In the genomic region with DNA sequence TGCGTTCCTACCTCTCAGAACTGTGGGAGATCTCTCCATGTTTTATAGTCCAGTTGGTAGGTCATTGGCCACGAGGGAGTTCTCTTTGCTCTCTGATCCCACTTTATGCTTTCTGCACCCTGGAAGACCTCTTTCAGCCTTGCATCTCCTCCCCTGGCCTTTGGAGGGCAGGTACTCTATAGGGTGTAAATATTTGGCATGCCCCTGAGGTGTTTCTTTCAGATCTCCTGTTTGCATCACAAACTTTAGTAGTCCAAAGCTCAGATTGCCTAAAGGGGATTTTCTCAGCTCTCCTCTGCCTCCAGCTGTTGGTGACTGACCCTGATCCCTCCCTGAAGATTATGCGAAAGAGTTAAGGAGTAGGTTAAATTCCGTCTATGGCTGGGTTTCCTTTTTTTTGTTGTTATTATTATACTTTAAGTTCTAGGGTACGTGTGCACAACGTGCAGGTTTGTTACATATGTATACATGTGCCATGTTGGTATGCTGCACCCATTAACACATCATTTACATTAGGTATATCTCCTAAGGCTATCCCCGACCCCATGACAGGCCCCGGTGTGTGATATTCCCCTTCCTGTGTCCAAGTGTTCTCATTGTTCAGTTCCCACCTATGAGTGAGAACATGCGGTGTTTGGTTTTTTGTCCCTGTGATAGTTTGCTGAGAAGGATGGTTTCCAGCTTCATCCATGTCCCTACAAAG, we compare ENCODE assay signal across 7 cellular contexts. TPM values are rescaled to one million over a fixed set of nuclear protein-coding genes. Genes with fewer than 3 reads are reported as not detected.
A peak's percentile ranks its signal among the peaks of the same experiment; 100 is the strongest.
DNase-seq lines count a peak whose midpoint lies in the region; ATAC-seq and TF ChIP-seq lines count a peak whose summit lies in the region.
"Not testable (repeated sequence)": the region's sequence is repeated elsewhere in the genome, so short reads cannot be mapped to it uniquely, and the experiment has no call there.

No MANE protein-coding gene starts in this region.

- H3K4me1 Mint-ChIP-seq in H9, WTC11, endodermal cell, neural progenitor cell: not testable (repeated sequence)

- H3K4me1 ChIP-seq in H9 (ENCODE audit: insufficient read depth, low read length); endodermal cell (ENCODE audit: control insufficient read depth, insufficient read depth, low read length); liver (ENCODE audit: control insufficient read depth in 4 of 4, insufficient read depth in 4 of 4, low read length in 3 of 4); neural progenitor cell: not testable (repeated sequence)

- H3K27ac Mint-ChIP-seq in H9, result peak overlapping the region in 2 of 3 experiments; percentile 48 to 65; a peak in 4 of 7 replicates
- not testable (repeated sequence) for H3K27ac Mint-ChIP-seq in WTC11, neural progenitor cell
- peak overlapping the region; percentile 64 for H3K27ac Mint-ChIP-seq in endodermal cell

- H2BK15ac ChIP-seq in H9 (ENCODE audit: low read depth, low read length), result not testable (repeated sequence)

- H3K56ac ChIP-seq in H9 (ENCODE audit: insufficient read length, low read depth, low read length), result not testable (repeated sequence)

- not testable (repeated sequence) for H4K8ac ChIP-seq in H9 (replicated peaks; ENCODE audit: insufficient read length, low read depth, low read length)

- not testable (repeated sequence) for H3F3A ChIP-seq in neural progenitor cell (ENCODE audit: low read depth)

- H3K9me3 ChIP-seq in H9 (ENCODE audit: control insufficient read depth, low read depth, low read length); endodermal cell (ENCODE audit: control insufficient read depth, low read length); liver (ENCODE audit: control insufficient read depth in 4 of 4, low read length in 3 of 4); neural progenitor cell (ENCODE audit: low read depth): not testable (repeated sequence)

- H2AFZ ChIP-seq in H9 (ENCODE audit: low read length), result not testable (repeated sequence)
- H2AFZ ChIP-seq in neural progenitor cell (replicated peaks), result peak overlapping the region; percentile 12

- POLR2A ChIA-PET in WTC11 (lab: Charles Lee), result not testable (repeated sequence)

- not testable (repeated sequence) for H3K14ac ChIP-seq in H9 (ENCODE audit: insufficient read depth, low read length)

- not testable (repeated sequence) for H3K27me3 Mint-ChIP-seq in H9 (ENCODE audit: low read depth); WTC11 (ENCODE audit: low read depth); endodermal cell (ENCODE audit: insufficient read depth); neural progenitor cell (ENCODE audit: insufficient read depth, low read depth)

- H3K23me2 ChIP-seq in H9 (ENCODE audit: insufficient read length, low read depth, low read length, poor library complexity, severe bottlenecking), result not testable (repeated sequence)

- not testable (repeated sequence) for H3K79me1 ChIP-seq in H9 (ENCODE audit: insufficient read depth, low read depth, low read length, poor library complexity, severe bottlenecking)

- not testable (repeated sequence) for H3K27ac ChIP-seq in H9 (ENCODE audit: insufficient read length, low read depth, low read length); endodermal cell (ENCODE audit: low read depth, low read length); liver (ENCODE audit: low read depth in 1 of 2, low read length in 2 of 2); neural progenitor cell

- WGBS in H9 (ENCODE audit: extremely low coverage, insufficient read length, low lambda C conversion rate), result no CpG with 5 or more reads among the region's 9 CpGs
- 84% methylated on average over 6 of the region's 9 CpGs; no CpG with 5 or more reads in 1 of the 2 experiments for WGBS in endodermal cell (ENCODE audit: insufficient coverage in 1 of 2, insufficient read length in 1 of 2), 2 experiments
- WGBS in liver, result 79% methylated on average over 9 of the region's 9 CpGs

- H2BK20ac ChIP-seq in H9 (ENCODE audit: low read depth, low read length, poor library complexity, severe bottlenecking), result not testable (repeated sequence)

- H3K27me3 ChIP-seq in H9 (ENCODE audit: insufficient read depth, low read length); endodermal cell (ENCODE audit: control insufficient read depth, insufficient read depth, low read length, poor library complexity, severe bottlenecking); liver (ENCODE audit: control insufficient read depth in 4 of 4, insufficient read depth in 4 of 4, low read length in 3 of 4); neural progenitor cell: not testable (repeated sequence)

- not testable (repeated sequence) for H2BK12ac ChIP-seq in H9 (ENCODE audit: insufficient read length, low read depth, low read length)

- not testable (repeated sequence) for H3K4me3 Mint-ChIP-seq in H9, WTC11, endodermal cell, neural progenitor cell

- not testable (repeated sequence) for H3K4me2 ChIP-seq in H9 (ENCODE audit: insufficient read depth, insufficient read length, low read length); neural progenitor cell

- TF ChIP-seq RAD21 in liver (IDR thresholded peaks at IDR 0.05), result peak in 1 of 2 donors; percentile 46

- H2BK120ac ChIP-seq in H9 (ENCODE audit: low read depth, low read length, poor library complexity, severe bottlenecking), result not testable (repeated sequence)

- CTCF ChIA-PET in WTC11 (lab: Charles Lee), result not testable (repeated sequence)

- DNase-seq in ELF-1 (ENCODE audit: low read depth, low spot score), result peak; percentile 79
- peak; percentile 33 for DNase-seq in H9
- DNase-seq in WTC11 (ENCODE audit: low spot score); neural progenitor cell (ENCODE audit: low spot score): not testable (repeated sequence)
- DNase-seq in endodermal cell, result peak; percentile 50
- peak; percentile 31 for DNase-seq in iPS-NIHi7 (ENCODE audit: extremely low spot score)

- not testable (repeated sequence) for H3K23ac ChIP-seq in H9 (ENCODE audit: insufficient read length, low read depth, low read length)

- H3K18ac ChIP-seq in H9 (ENCODE audit: insufficient read length, low read depth, low read length), result not testable (repeated sequence)

- not testable (repeated sequence) for H3K79me2 ChIP-seq in H9 (ENCODE audit: insufficient read depth, low read length); neural progenitor cell (ENCODE audit: low read depth)

- not testable (repeated sequence) for H3K9ac ChIP-seq in H9 (ENCODE audit: extremely low read depth, insufficient read length, low read length); endodermal cell (ENCODE audit: extremely low read depth, low read length, poor library complexity, severe bottlenecking); liver (ENCODE audit: low read depth in 1 of 2, low read length in 2 of 2); neural progenitor cell

- not testable (repeated sequence) for H2AK5ac ChIP-seq in H9 (ENCODE audit: insufficient read length, low read length)

- H2BK5ac ChIP-seq in H9 (ENCODE audit: insufficient read length, low read length), result not testable (repeated sequence)

- not testable (repeated sequence) for H3K4ac ChIP-seq in H9 (ENCODE audit: low read depth, low read length)

- not testable (repeated sequence) for H3K9me3 Mint-ChIP-seq in H9, WTC11, endodermal cell, neural progenitor cell

- H3K36me3 ChIP-seq in endodermal cell (ENCODE audit: control insufficient read depth, insufficient read depth, low read length); neural progenitor cell: not testable (repeated sequence)
- H3K36me3 ChIP-seq in liver (ENCODE audit: control insufficient read depth in 4 of 4, insufficient read depth in 3 of 4, low read depth in 1 of 4, low read length in 3 of 4), result peaks cover 0 to 17% (median 9%) of the 10 kb centered on the region in 4 donors

- peak; percentile 33; the same call in 2 of the 3 replicates for TF ChIP-seq CTCF in H9 (conservative IDR thresholded peaks at IDR 0.05)
- not testable (repeated sequence) for TF ChIP-seq CTCF in WTC11 (IDR thresholded peaks at IDR 0.05); liver (IDR thresholded peaks at IDR 0.05; ENCODE audit: low read depth, low read length, missing input control); neural progenitor cell (IDR thresholded peaks at IDR 0.05)
- peak; percentile 43 for TF ChIP-seq CTCF in endodermal cell (conservative IDR thresholded peaks at IDR 0.05)

- not testable (repeated sequence) for H4K5ac ChIP-seq in H9 (ENCODE audit: insufficient read length, low read depth, low read length)

- H4K91ac ChIP-seq in H9 (ENCODE audit: insufficient read length, low read depth, low read length), result not testable (repeated sequence)

- H3K4me3 ChIP-seq in endodermal cell (ENCODE audit: low read length); liver (ENCODE audit: low read depth in 1 of 3, low read length in 3 of 3); neural progenitor cell: not testable (repeated sequence)

- H3T11ph ChIP-seq in H9 (ENCODE audit: low read length), result not testable (repeated sequence)

- peak; percentile 76 for ATAC-seq in WTC11

- H4K20me1 ChIP-seq in H9 (ENCODE audit: control insufficient read depth, insufficient read depth, insufficient read length); neural progenitor cell (ENCODE audit: low read depth): not testable (repeated sequence)

- H3K36me3 Mint-ChIP-seq in H9 (ENCODE audit: insufficient read depth in 1 of 3, low read depth in 3 of 3); WTC11; endodermal cell (ENCODE audit: low read depth); neural progenitor cell: not testable (repeated sequence)

RNA-seq across cellular contexts. Expression of a gene that starts 29.0 kb away (rescaled TPM):
- total RNA-seq in H9 (2021) (not detected in 2 replicates), WTC11 (2021) (0.16 TPM in 1 of 3 replicates, not detected in the others), endodermal cell (under 1 TPM; 0.35 to 0.77 TPM), liver (1 to 10 TPM; 1.9 to 4.1 TPM), neural progenitor cell (ENCODE audit: low replicate concordance) (0.99 and 1.4 TPM in 2 replicates)
- 1.5 TPM for polyA plus RNA-seq in endodermal cell (2013, experiment 1 of 2)
- 1.8 TPM for polyA plus RNA-seq in endodermal cell (2013, experiment 2 of 2)
- polyA plus RNA-seq in liver, result 1 to 10 TPM in 1 of 2 donors, under 1 TPM in 1; 0.36 to 3.2 TPM

RNA-seq across cellular contexts. Expression of a gene that starts 33.9 kb away (rescaled TPM):
- 24.1 and 25.7 TPM in 2 replicates for total RNA-seq in H9 (2021)
- 24.0 to 24.6 TPM (median 24.4 TPM) in 3 replicates for total RNA-seq in WTC11 (2021)
- 10 to 100 TPM; 25.5 to 33.6 TPM for total RNA-seq in endodermal cell
- 31.2 TPM for polyA plus RNA-seq in endodermal cell (2013, experiment 1 of 2)
- polyA plus RNA-seq in endodermal cell (2013, experiment 2 of 2), result 34.4 TPM
- total RNA-seq in liver, result 10 to 100 TPM in 1 of 2 donors, 1 to 10 TPM in 1; 1.7 to 16.5 TPM
- 1 to 10 TPM; 1.3 to 1.7 TPM for polyA plus RNA-seq in liver
- 55.2 and 66.9 TPM in 2 replicates for total RNA-seq in neural progenitor cell (ENCODE audit: low replicate concordance)

RNA-seq across cellular contexts. Expression of a gene that starts 46.1 kb away (rescaled TPM):
- total RNA-seq in H9 (2021) (41.3 and 41.6 TPM in 2 replicates), WTC11 (2021) (38.7 to 47.6 TPM (median 42.5 TPM) in 3 replicates), endodermal cell (10 to 100 TPM; 45.8 to 48.4 TPM), liver (10 to 100 TPM; 88.9 to 89.0 TPM), neural progenitor cell (ENCODE audit: low replicate concordance) (68.2 and 73.9 TPM in 2 replicates)
- polyA plus RNA-seq in endodermal cell (2013, experiment 1 of 2), result 67.0 TPM
- 62.7 TPM for polyA plus RNA-seq in endodermal cell (2013, experiment 2 of 2)
- polyA plus RNA-seq in liver, result 10 to 100 TPM; 41.1 to 99.0 TPM
